In the genomic region with DNA sequence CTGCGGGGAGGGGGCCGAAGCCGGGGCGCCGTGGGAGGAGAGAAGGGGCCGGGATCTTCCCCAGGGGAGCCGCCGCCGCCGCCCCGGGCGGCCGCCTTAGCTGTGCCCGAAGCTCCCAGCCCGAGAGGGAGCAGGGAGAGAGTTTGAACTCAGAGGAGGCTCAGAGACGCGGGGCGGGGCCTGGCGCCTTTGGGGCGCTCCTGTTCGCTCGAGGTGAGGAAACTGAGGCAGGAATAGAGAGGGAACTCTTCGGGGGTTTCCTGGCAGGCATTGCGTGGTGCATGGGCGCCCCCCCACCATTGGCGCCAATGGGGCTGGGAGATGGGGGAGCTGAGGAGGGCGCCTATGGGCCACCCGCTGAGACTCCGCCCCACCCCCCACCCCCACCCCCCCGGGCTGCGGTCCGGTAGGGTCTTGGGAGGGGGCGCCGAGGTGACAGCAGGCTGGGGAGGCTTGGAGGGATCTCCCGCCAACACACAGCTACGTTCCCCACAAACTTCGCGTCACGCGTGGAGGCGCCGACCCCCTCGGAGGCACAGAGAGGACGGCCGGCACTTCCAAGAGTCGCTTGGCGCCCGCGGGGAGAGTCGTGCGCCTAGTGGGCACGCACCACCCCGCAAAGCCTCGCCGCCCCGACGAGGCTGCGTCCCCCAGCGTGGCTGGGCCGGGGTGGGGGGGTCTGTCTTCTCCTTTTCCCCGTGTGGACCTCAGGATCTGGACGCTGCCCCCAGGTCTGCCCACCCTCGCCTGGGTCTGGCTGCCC, we compare ENCODE assay signal across 1 cellular context.
TF ChIP-seq lines count a peak whose summit lies in the region.

No MANE protein-coding gene starts in this region.

TF ChIP-seq in HepG2, 621 proteins besides CTCF, POLR2A, EP300 and RAD21 (continued from another document and continues in another):
- TF ChIP-seq FOXP4 (CRISPR knock-in tag; IDR thresholded peaks at IDR 0.05): no peak
- peak; percentile 34; the same call in 1 of the 2 replicates for TF ChIP-seq ZNF205 (CRISPR knock-in tag; IDR thresholded peaks at IDR 0.05)
- no peak for TF ChIP-seq KMT2A (CRISPR knock-in tag; IDR thresholded peaks at IDR 0.05)
- TF ChIP-seq, protein P1, sequence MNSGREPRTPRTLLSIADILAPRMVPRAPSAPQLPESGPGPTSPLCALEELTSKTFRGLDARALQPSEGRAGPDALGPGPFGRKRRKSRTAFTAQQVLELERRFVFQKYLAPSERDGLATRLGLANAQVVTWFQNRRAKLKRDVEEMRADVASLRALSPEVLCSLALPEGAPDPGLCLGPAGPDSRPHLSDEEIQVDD (CRISPR knock-in tag; IDR thresholded peaks at IDR 0.05; ENCODE audit: borderline replicate concordance): no peak
- peak; percentile 47; the same call in 1 of the 2 replicates for TF ChIP-seq GMEB2 (CRISPR knock-in tag; IDR thresholded peaks at IDR 0.05; ENCODE audit: low read depth)
- TF ChIP-seq RBM39 (IDR thresholded peaks at IDR 0.05; ENCODE audit: low read depth, low read length, poor library complexity, severe bottlenecking): peak; percentile 85
- no peak for TF ChIP-seq ZNF530 (CRISPR knock-in tag; IDR thresholded peaks at IDR 0.05; ENCODE audit: low read depth)
- TF ChIP-seq, protein P2, sequence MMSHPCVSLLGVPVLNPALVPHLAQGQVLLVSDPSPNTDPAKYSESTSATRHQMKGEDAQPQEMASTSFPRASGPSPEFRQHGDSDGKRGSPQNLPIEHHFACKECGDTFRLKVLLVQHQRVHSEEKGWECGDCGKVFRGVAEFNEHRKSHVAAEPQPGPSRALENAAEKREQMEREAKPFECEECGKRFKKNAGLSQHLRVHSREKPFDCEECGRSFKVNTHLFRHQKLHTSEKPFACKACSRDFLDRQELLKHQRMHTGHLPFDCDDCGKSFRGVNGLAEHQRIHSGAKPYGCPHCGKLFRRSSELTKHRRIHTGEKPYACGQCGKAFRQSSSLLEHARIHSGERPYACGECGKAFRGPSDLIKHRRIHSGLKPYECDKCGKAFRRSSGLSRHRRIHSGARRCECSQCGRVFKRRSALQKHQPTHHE (CRISPR knock-in tag; IDR thresholded peaks at IDR 0.05; ENCODE audit: borderline replicate concordance): no peak
- peak; percentile 71 for TF ChIP-seq TAF15 (IDR thresholded peaks at IDR 0.05; ENCODE audit: low read depth, low read length, poor library complexity, severe bottlenecking)
- TF ChIP-seq ZBTB26 (CRISPR knock-in tag; IDR thresholded peaks at IDR 0.05; ENCODE audit: borderline replicate concordance): peak; percentile 30; the same call in 1 of the 2 replicates
- no peak for TF ChIP-seq TP53 (CRISPR knock-in tag; conservative IDR thresholded peaks at IDR 0.05)
- no peak for TF ChIP-seq ZBTB46 (CRISPR knock-in tag; IDR thresholded peaks at IDR 0.05; ENCODE audit: borderline replicate concordance)
- no peak for TF ChIP-seq SRSF9 (IDR thresholded peaks at IDR 0.05; ENCODE audit: borderline replicate concordance, insufficient read depth, low read depth, low read length, poor library complexity, severe bottlenecking)
- TF ChIP-seq SP1 (IDR thresholded peaks at IDR 0.05): no peak
- TF ChIP-seq SP1 (CRISPR knock-in tag; IDR thresholded peaks at IDR 0.05): no peak
- no peak for TF ChIP-seq ZFP90 (CRISPR knock-in tag; IDR thresholded peaks at IDR 0.05; ENCODE audit: borderline replicate concordance)
- TF ChIP-seq ZNF296 (CRISPR knock-in tag; conservative IDR thresholded peaks at IDR 0.05): no peak
- TF ChIP-seq, protein P3, sequence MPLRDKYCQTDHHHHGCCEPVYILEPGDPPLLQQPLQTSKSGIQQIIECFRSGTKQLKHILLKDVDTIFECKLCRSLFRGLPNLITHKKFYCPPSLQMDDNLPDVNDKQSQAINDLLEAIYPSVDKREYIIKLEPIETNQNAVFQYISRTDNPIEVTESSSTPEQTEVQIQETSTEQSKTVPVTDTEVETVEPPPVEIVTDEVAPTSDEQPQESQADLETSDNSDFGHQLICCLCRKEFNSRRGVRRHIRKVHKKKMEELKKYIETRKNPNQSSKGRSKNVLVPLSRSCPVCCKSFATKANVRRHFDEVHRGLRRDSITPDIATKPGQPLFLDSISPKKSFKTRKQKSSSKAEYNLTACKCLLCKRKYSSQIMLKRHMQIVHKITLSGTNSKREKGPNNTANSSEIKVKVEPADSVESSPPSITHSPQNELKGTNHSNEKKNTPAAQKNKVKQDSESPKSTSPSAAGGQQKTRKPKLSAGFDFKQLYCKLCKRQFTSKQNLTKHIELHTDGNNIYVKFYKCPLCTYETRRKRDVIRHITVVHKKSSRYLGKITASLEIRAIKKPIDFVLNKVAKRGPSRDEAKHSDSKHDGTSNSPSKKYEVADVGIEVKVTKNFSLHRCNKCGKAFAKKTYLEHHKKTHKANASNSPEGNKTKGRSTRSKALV (CRISPR knock-in tag; IDR thresholded peaks at IDR 0.05): no peak
- no peak for TF ChIP-seq KDM1A (CRISPR knock-in tag; IDR thresholded peaks at IDR 0.05)
- TF ChIP-seq, protein P4, sequence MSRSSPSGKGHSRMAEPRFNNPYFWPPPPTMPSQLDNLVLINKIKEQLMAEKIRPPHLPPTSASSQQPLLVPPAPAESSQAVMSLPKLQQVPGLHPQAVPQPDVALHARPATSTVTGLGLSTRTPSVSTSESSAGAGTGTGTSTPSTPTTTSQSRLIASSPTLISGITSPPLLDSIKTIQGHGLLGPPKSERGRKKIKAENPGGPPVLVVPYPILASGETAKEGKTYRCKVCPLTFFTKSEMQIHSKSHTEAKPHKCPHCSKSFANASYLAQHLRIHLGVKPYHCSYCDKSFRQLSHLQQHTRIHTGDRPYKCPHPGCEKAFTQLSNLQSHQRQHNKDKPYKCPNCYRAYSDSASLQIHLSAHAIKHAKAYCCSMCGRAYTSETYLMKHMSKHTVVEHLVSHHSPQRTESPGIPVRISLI (CRISPR knock-in tag; IDR thresholded peaks at IDR 0.05; ENCODE audit: borderline replicate concordance): no peak; the same call in 1 of the 2 replicates
- 0 out of 2 replicates have a peak, but pooled peaks have one; percentile 11 for TF ChIP-seq IRX3 (CRISPR knock-in tag; IDR thresholded peaks at IDR 0.05; ENCODE audit: borderline replicate concordance, low read depth)
- TF ChIP-seq ZNF776 (CRISPR knock-in tag; IDR thresholded peaks at IDR 0.05): peak; percentile 91
- no peak for TF ChIP-seq ATF7 (IDR thresholded peaks at IDR 0.05)
- no peak for TF ChIP-seq ATF7 (CRISPR knock-in tag; IDR thresholded peaks at IDR 0.05)
- no peak for TF ChIP-seq ZNF629 (CRISPR knock-in tag; conservative IDR thresholded peaks at IDR 0.05)
- 0 out of 2 replicates have a peak, but pooled peaks have one; percentile 32 for TF ChIP-seq CREM (IDR thresholded peaks at IDR 0.05)
- TF ChIP-seq CREM (CRISPR knock-in tag; IDR thresholded peaks at IDR 0.05): no peak
- 0 out of 2 replicates have a peak, but pooled peaks have one; percentile 43 for TF ChIP-seq ZNF605 (CRISPR knock-in tag; IDR thresholded peaks at IDR 0.05)
- TF ChIP-seq ZNF788 (CRISPR knock-in tag; IDR thresholded peaks at IDR 0.05; ENCODE audit: borderline replicate concordance): peak; percentile 18; the same call in 1 of the 2 replicates
- no peak for TF ChIP-seq NFE2L1 (CRISPR knock-in tag; IDR thresholded peaks at IDR 0.05; ENCODE audit: borderline replicate concordance)
- TF ChIP-seq, protein P5, sequence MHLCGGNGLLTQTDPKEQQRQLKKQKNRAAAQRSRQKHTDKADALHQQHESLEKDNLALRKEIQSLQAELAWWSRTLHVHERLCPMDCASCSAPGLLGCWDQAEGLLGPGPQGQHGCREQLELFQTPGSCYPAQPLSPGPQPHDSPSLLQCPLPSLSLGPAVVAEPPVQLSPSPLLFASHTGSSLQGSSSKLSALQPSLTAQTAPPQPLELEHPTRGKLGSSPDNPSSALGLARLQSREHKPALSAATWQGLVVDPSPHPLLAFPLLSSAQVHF (CRISPR knock-in tag; IDR thresholded peaks at IDR 0.05): no peak
- TF ChIP-seq ZFY (CRISPR knock-in tag; IDR thresholded peaks at IDR 0.05): peak; percentile 29; the same call in 1 of the 2 replicates
- TF ChIP-seq SSRP1 (CRISPR knock-in tag; IDR thresholded peaks at IDR 0.05): no peak; the same call in none of the 2 replicates
- TF ChIP-seq, protein P6, sequence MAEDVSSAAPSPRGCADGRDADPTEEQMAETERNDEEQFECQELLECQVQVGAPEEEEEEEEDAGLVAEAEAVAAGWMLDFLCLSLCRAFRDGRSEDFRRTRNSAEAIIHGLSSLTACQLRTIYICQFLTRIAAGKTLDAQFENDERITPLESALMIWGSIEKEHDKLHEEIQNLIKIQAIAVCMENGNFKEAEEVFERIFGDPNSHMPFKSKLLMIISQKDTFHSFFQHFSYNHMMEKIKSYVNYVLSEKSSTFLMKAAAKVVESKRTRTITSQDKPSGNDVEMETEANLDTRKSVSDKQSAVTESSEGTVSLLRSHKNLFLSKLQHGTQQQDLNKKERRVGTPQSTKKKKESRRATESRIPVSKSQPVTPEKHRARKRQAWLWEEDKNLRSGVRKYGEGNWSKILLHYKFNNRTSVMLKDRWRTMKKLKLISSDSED (CRISPR knock-in tag; IDR thresholded peaks at IDR 0.05): 0 out of 2 replicates have a peak, but pooled peaks have one; percentile 78
- TF ChIP-seq ZMAT5 (CRISPR knock-in tag; IDR thresholded peaks at IDR 0.05; ENCODE audit: borderline replicate concordance, low read depth): no peak
- TF ChIP-seq KLF9 (CRISPR knock-in tag; IDR thresholded peaks at IDR 0.05; ENCODE audit: low read depth): peak; percentile 87; the same call in 1 of the 2 replicates
- no peak for TF ChIP-seq ZSCAN5A (CRISPR knock-in tag; IDR thresholded peaks at IDR 0.05; ENCODE audit: borderline replicate concordance)
- no peak for TF ChIP-seq WIZ (CRISPR knock-in tag; IDR thresholded peaks at IDR 0.05)
